Comparison of ENCODE assay signal across 12 cellular contexts in the genomic region with DNA sequence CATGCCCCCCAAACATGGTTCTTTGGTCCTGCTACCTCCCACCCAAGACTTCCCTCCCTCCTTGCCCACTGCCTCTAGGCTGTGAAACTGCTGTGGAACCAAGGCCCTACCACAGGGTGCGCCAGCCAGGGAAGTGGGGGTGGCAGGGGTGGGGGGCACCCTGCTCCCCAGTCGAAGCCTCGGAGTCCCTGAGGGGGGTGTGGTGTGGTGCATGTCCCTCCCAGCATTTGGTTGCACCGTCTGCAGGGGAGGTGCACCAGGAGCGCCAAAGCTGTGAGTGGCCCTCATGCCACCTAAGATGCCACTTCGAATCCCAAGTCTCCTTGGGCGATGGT. TPM values are rescaled to one million over a fixed set of nuclear protein-coding genes. Genes with fewer than 3 reads are reported as not detected.
DNase-seq lines count a peak whose midpoint lies in the region; ATAC-seq and TF ChIP-seq lines count a peak whose summit lies in the region.
"Had no signal": no experiment of that assay in that cellular context is flagged by ENCODE, and none has a peak within 500 bp of the region (broad histone marks: within the 10 kb centered on the region; RNA-seq: fewer than 3 reads in every experiment).

No MANE protein-coding gene starts in this region.

- CTCF ChIA-PET in CD8-positive, alpha-beta memory T cell (lab: Charles Lee): interaction anchor here (0.9 to 4.8 kb wide), 8 partner anchors 8 to 121 kb away, joined by 3 to 34 read pairs (median 4); a partner anchor contains a TSS
- CTCF ChIA-PET in HEK293 (lab: Yijun Ruan, JAX): interaction anchor here (1.0 kb wide), 1 partner anchor 97 kb away, joined by 4 read pairs; a partner anchor contains a TSS
- CTCF ChIA-PET in A673 (lab: Charles Lee): no interaction called here

- peak overlapping the region; percentile 81 for H3K27ac ChIP-seq in CD8-positive, alpha-beta memory T cell (ENCODE audit: low read depth, low read length)
- no peak overlapping the region for H3K27ac ChIP-seq in HEK293 (ENCODE audit: extremely low read depth, low read depth, low read length)
- no peak overlapping the region for H3K27ac ChIP-seq in neuronal stem cell (replicated peaks; ENCODE audit: low read length)
- H3K27ac ChIP-seq in A673 (ENCODE audit: low read depth, low read length, poor library complexity, severe bottlenecking): no peak overlapping the region
- H3K27ac ChIP-seq: gastrocnemius medialis, SK-N-MC had no signal

- peak overlapping the region; percentile 22 for H2BK12ac ChIP-seq in neuronal stem cell (ENCODE audit: low read length)

- H3K14ac ChIP-seq in neuronal stem cell (ENCODE audit: low read length): peak overlapping the region; percentile 56

- no peak overlapping the region for H2BK15ac ChIP-seq in neuronal stem cell (ENCODE audit: low read length)

- no peak overlapping the region for H3K4me2 ChIP-seq in neuronal stem cell (ENCODE audit: insufficient read depth, low read length, poor library complexity, severe bottlenecking)

- H3K4me1 Mint-ChIP-seq in CD8-positive, alpha-beta memory T cell: peaks cover 11 to 52% (median 20%) of the 10 kb centered on the region in 3 donors
- H3K4me1 Mint-ChIP-seq in activated naive CD8-positive, alpha-beta T cell treated with anti-CD3 and anti-CD28 coated beads, Interleukin-2, amount 50 U/mL, for 24 hours: peaks cover 28% of the 10 kb centered on the region

- H2AFZ ChIP-seq in neuronal stem cell (ENCODE audit: low read length): no peak overlapping the region

- H3K36me3 Mint-ChIP-seq in CD8-positive, alpha-beta memory T cell: peaks cover 0 to 31% (median 0%) of the 10 kb centered on the region in 3 donors
- peaks cover 4% of the 10 kb centered on the region for H3K36me3 Mint-ChIP-seq in activated naive CD8-positive, alpha-beta T cell treated with anti-CD3 and anti-CD28 coated beads, Interleukin-2, amount 50 U/mL, for 24 hours (ENCODE audit: low read depth)

- no peak overlapping the region for H2BK120ac ChIP-seq in neuronal stem cell (ENCODE audit: low read depth, low read length)

- ATAC-seq in activated naive CD8-positive, alpha-beta T cell treated with anti-CD3 and anti-CD28 coated beads, Interleukin-2, amount 50 U/mL, for 24 hours: no peak
- ATAC-seq: gastrocnemius medialis, sciatic nerve had no signal

- peak overlapping the region; percentile 63 for H2AK5ac ChIP-seq in neuronal stem cell (ENCODE audit: low read depth, low read length)

- H2BK5ac ChIP-seq in neuronal stem cell (ENCODE audit: low read length): no peak overlapping the region

- peaks cover 28% of the 10 kb centered on the region for H3K4me1 ChIP-seq in CD8-positive, alpha-beta memory T cell (ENCODE audit: insufficient read depth, low read length)
- H3K4me1 ChIP-seq in HEK293 (ENCODE audit: control insufficient read depth, insufficient read depth, low read length): peaks cover 10% of the 10 kb centered on the region
- H3K4me1 ChIP-seq in neuronal stem cell (ENCODE audit: control insufficient read depth in 2 of 2, insufficient read depth in 1 of 2, low read depth in 1 of 2, low read length in 2 of 2): peaks cover 22 to 42% of the 10 kb centered on the region in 2 donors
- peaks cover 16% of the 10 kb centered on the region for H3K4me1 ChIP-seq in A673 (ENCODE audit: insufficient read depth, low read length, poor library complexity, severe bottlenecking)

- H4K8ac ChIP-seq in neuronal stem cell (ENCODE audit: low read depth, low read length): no peak overlapping the region

- H3K9me3 ChIP-seq in CD8-positive, alpha-beta memory T cell (ENCODE audit: low read length): no peaks in the 10 kb centered on the region
- H3K9me3 ChIP-seq in HEK293 (ENCODE audit: control insufficient read depth, insufficient read depth, low read depth, low read length) (no peaks in the 10 kb centered on the region), neuronal stem cell (replicated peaks in 1 of 2; ENCODE audit: control insufficient read depth in 2 of 2, insufficient read depth in 1 of 2, low read depth in 1 of 2, low read length in 2 of 2) (no peaks in the 10 kb centered on the region), A673 (ENCODE audit: low read depth, low read length, poor library complexity, severe bottlenecking) (no peaks in the 10 kb centered on the region)
- H3K9me3 ChIP-seq: gastrocnemius medialis had no signal

- H3K79me1 ChIP-seq in neuronal stem cell (ENCODE audit: low read depth, low read length): peaks cover 9% of the 10 kb centered on the region

- POLR2A ChIA-PET in CD8-positive, alpha-beta memory T cell (lab: Charles Lee): interaction anchor here (0.6 to 1.0 kb wide), 3 partner anchors 15 to 436 kb away, joined by 3 to 6 read pairs (median 4); a partner anchor contains a TSS
- POLR2A ChIA-PET in HEK293 (lab: Yijun Ruan, JAX) (interaction anchor here (1.4 kb wide), 1 partner anchor 15 kb away, joined by 4 read pairs; no protein-coding TSS in a partner anchor), A673 (lab: Charles Lee; ENCODE audit: low non-redundant PET) (no interaction called here)

- BruUV-seq in A673 (replicated peaks; lab: Mats Ljungman, UMichigan): no TSS peak

- no peaks in the 10 kb centered on the region for H3K27me3 ChIP-seq in CD8-positive, alpha-beta memory T cell (ENCODE audit: insufficient read depth, low read length, poor library complexity, severe bottlenecking)
- H3K27me3 ChIP-seq in neuronal stem cell (ENCODE audit: control insufficient read depth in 3 of 3, insufficient read depth in 3 of 3, low read depth in 1 of 3, low read length in 3 of 3): peaks cover 0 to 10% (median 8%) of the 10 kb centered on the region in 3 experiments
- no peaks in the 10 kb centered on the region for H3K27me3 ChIP-seq in A673 (replicated peaks; ENCODE audit: insufficient read depth, low read depth, low read length, poor library complexity)

- peak overlapping the region; percentile 44 for H3K9ac ChIP-seq in neuronal stem cell (ENCODE audit: low read depth, low read length, poor library complexity)

- H3K9me3 Mint-ChIP-seq in CD8-positive, alpha-beta memory T cell: no peaks in the 10 kb centered on the region
- no peaks in the 10 kb centered on the region for H3K9me3 Mint-ChIP-seq in activated naive CD8-positive, alpha-beta T cell treated with anti-CD3 and anti-CD28 coated beads, Interleukin-2, amount 50 U/mL, for 24 hours

- peak overlapping the region; percentile 27 for H3K18ac ChIP-seq in neuronal stem cell (ENCODE audit: low read length)

- WGBS in neuronal stem cell (ENCODE audit: extremely low coverage in 2 of 2, insufficient read length in 2 of 2, insufficient replicate concordance in 1 of 2), 2 donors: no CpG with 5 or more reads among the region's 7 CpGs

- TF ChIP-seq CTCF in HEK293 (tag by site-specific recombination; IDR thresholded peaks at IDR 0.05): no peak
- TF ChIP-seq CTCF in A673 (conservative IDR thresholded peaks at IDR 0.05; ENCODE audit: low read depth, low read length): no peak

- H4K91ac ChIP-seq in neuronal stem cell (ENCODE audit: low read depth, low read length, poor library complexity): no peak overlapping the region

- H3K4ac ChIP-seq in neuronal stem cell (ENCODE audit: low read length): no peak overlapping the region

- H3K23ac ChIP-seq in neuronal stem cell (ENCODE audit: low read depth, low read length, poor library complexity): peak overlapping the region; percentile 65

- peak overlapping the region; percentile 81 for H3K4me3 ChIP-seq in CD8-positive, alpha-beta memory T cell (ENCODE audit: low read length)
- H3K4me3 ChIP-seq in HEK293 (ENCODE audit: low read depth, low read length) (no peak overlapping the region), neuronal stem cell (ENCODE audit: low read length in 2 of 2) (no peak overlapping the region), A673 (ENCODE audit: low read depth, low read length, poor library complexity, severe bottlenecking) (no peak overlapping the region)
- H3K4me3 ChIP-seq: SK-N-MC had no signal

- H3K27me3 Mint-ChIP-seq in CD8-positive, alpha-beta memory T cell: no peaks in the 10 kb centered on the region
- peaks cover 8% of the 10 kb centered on the region for H3K27me3 Mint-ChIP-seq in activated naive CD8-positive, alpha-beta T cell treated with anti-CD3 and anti-CD28 coated beads, Interleukin-2, amount 50 U/mL, for 24 hours

- peaks cover 7% of the 10 kb centered on the region for H3K36me3 ChIP-seq in CD8-positive, alpha-beta memory T cell (ENCODE audit: insufficient read depth, low read length)
- H3K36me3 ChIP-seq in HEK293 (ENCODE audit: control insufficient read depth in 2 of 2, insufficient read depth in 1 of 2, low read length in 2 of 2): peaks cover 0 to 13% of the 10 kb centered on the region in 2 experiments; a peak in 1 of 3 replicates
- peaks cover 0 to 2% of the 10 kb centered on the region in 2 donors for H3K36me3 ChIP-seq in neuronal stem cell (replicated peaks in 1 of 2; ENCODE audit: control insufficient read depth in 2 of 2, insufficient read depth in 2 of 2, low read length in 2 of 2)
- peaks cover 6% of the 10 kb centered on the region for H3K36me3 ChIP-seq in A673 (ENCODE audit: insufficient read depth, low read length, poor library complexity, severe bottlenecking)
- H3K36me3 ChIP-seq: gastrocnemius medialis had no signal

- no peak for DNase-seq in CD8-positive, alpha-beta memory T cell
- DNase-seq in activated naive CD8-positive, alpha-beta T cell treated with anti-CD3 and anti-CD28 coated beads, Interleukin-2, amount 50 U/mL, for 24 hours: no peak
- DNase-seq in neuronal stem cell (ENCODE audit: low spot score): no peak
- DNase-seq in glomerular visceral epithelial cell (ENCODE audit: extremely low spot score): no peak
- DNase-seq in A673 (ENCODE audit: low spot score): no peak
- DNase-seq in NOMO-1 treated with DMSO at 0.1 percent for 48 hours (lab: John Stamatoyannopoulos, UW; ENCODE audit: unreplicated experiment): no peak
- DNase-seq in NCI-H748 (lab: John Stamatoyannopoulos, UW; ENCODE audit: unreplicated experiment): no peak
- DNase-seq: gastrocnemius medialis, NCI-H446 had no signal

- H3K4me3 Mint-ChIP-seq in CD8-positive, alpha-beta memory T cell: peak overlapping the region; percentile 83 to 93 (median 89)
- peak overlapping the region; percentile 86 for H3K4me3 Mint-ChIP-seq in activated naive CD8-positive, alpha-beta T cell treated with anti-CD3 and anti-CD28 coated beads, Interleukin-2, amount 50 U/mL, for 24 hours

- peak overlapping the region; percentile 6 to 97 (median 88) for H3K27ac Mint-ChIP-seq in CD8-positive, alpha-beta memory T cell
- H3K27ac Mint-ChIP-seq in activated naive CD8-positive, alpha-beta T cell treated with anti-CD3 and anti-CD28 coated beads, Interleukin-2, amount 50 U/mL, for 24 hours: peak overlapping the region; percentile 70

- intact Hi-C loops in A673 (cut with micrococcal nuclease; ENCODE audit: unreplicated experiment): no loop called here

RNA-seq across cellular contexts. Expression of a gene that starts 1.8 kb away (rescaled TPM):
- total RNA-seq in CD8-positive, alpha-beta memory T cell: 10 to 100 TPM; 35.3 to 36.9 TPM
- 120 TPM for polyA plus RNA-seq in CD8-positive, alpha-beta memory T cell
- polyA plus RNA-seq in neuronal stem cell (2013, experiment 1 of 2): 7.9 TPM
- polyA plus RNA-seq in neuronal stem cell (2013, experiment 2 of 2): 8.0 TPM
- total RNA-seq in A673 (2021): 14.4 and 16.4 TPM in 2 replicates

RNA-seq across cellular contexts. Expression of a gene that starts 2.4 kb away (rescaled TPM):
- total RNA-seq in CD8-positive, alpha-beta memory T cell: under 1 TPM; 0.38 to 0.44 TPM
- polyA plus RNA-seq in CD8-positive, alpha-beta memory T cell: 0.49 TPM
- polyA plus RNA-seq in neuronal stem cell (2013, experiment 1 of 2): 2.6 TPM
- polyA plus RNA-seq in neuronal stem cell (2013, experiment 2 of 2): 2.5 TPM
- 0.32 and 0.46 TPM in 2 replicates for total RNA-seq in A673 (2021)

RNA-seq across cellular contexts. Expression of a gene that starts 6.7 kb away (rescaled TPM):
- under 1 TPM; 0.29 to 0.39 TPM for total RNA-seq in CD8-positive, alpha-beta memory T cell
- 1.2 TPM for polyA plus RNA-seq in CD8-positive, alpha-beta memory T cell
- polyA plus RNA-seq in neuronal stem cell (2013, experiment 1 of 2): 0.10 TPM
- polyA plus RNA-seq in neuronal stem cell (2013, experiment 2 of 2): 0.08 TPM
- total RNA-seq in A673 (2021): 0.37 and 0.62 TPM in 2 replicates
- total RNA-seq: gastrocnemius medialis, sciatic nerve had no signal

RNA-seq across cellular contexts. Expression of a gene that starts 14.5 kb away (rescaled TPM):
- 10 to 100 TPM; 24.2 to 24.5 TPM for total RNA-seq in CD8-positive, alpha-beta memory T cell
- 30.9 TPM for polyA plus RNA-seq in CD8-positive, alpha-beta memory T cell
- polyA plus RNA-seq in neuronal stem cell (2013, experiment 1 of 2): 111 TPM
- polyA plus RNA-seq in neuronal stem cell (2013, experiment 2 of 2): 113 TPM
- total RNA-seq in A673 (2021): 35.0 and 41.3 TPM in 2 replicates

RNA-seq across cellular contexts. Expression of a gene that starts 28.1 kb away (rescaled TPM):
- total RNA-seq in CD8-positive, alpha-beta memory T cell: not detected
- not detected for polyA plus RNA-seq in CD8-positive, alpha-beta memory T cell
- polyA plus RNA-seq in neuronal stem cell (2013, experiment 1 of 2): 0.13 TPM
- polyA plus RNA-seq in neuronal stem cell (2013, experiment 2 of 2): 0.08 TPM
- total RNA-seq in A673 (2021): 0.30 and 0.70 TPM in 2 replicates
